Comparison of ENCODE assay signal across 9 cellular contexts in the genomic region with DNA sequence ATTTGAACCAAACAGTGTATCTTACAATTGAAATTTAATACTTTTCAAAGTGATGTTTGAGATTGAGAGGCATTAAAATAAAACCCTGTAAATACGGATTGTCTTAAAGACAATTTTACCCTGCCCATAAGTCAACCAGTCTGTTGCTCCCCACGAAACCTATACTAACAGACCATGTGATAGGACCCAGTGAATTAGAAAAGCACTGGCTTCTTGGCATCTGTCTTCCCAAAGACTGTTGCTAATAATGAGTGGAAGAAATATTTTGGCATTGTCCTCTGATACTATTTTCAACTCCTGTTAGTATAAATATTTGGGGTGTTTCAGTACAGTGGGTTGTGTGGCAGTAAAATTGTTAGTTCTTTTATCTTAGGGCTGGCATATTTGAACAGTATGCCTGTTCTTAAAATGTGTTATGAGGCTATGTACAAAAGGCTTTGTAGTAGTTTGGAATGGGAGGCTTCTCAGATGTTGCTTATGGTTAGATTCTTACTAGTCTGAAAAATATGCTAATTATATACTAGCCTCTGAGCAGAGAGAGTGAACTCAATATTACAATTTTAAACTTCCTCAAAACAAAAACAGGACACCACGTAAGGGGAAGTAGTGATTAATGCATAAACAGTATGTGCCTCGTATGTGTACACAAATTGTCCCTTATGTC.
DNase-seq lines count a peak whose midpoint lies in the region; ATAC-seq, FAIRE-seq and TF ChIP-seq lines count a peak whose summit lies in the region.
"Had no signal": no experiment of that assay in that cellular context is flagged by ENCODE, and none has a peak within 500 bp of the region (broad histone marks: within the 10 kb centered on the region; RNA-seq: fewer than 3 reads in every experiment).

No MANE protein-coding gene starts in this region.

- H3K27ac ChIP-seq in right atrium auricular region (no peak overlapping the region), endodermal cell (ENCODE audit: low read depth, low read length) (peak overlapping the region; percentile 77)

- ATAC-seq in Right ventricle myocardium inferior: peak; percentile 20
- peak; percentile 56 for ATAC-seq in HG03139 (IDR thresholded peaks at IDR 0.05; ENCODE audit: unreplicated experiment)

- intact Hi-C loops in Right ventricle myocardium inferior (cut with DNase I): no loop called here

- H3K36me3 ChIP-seq in right atrium auricular region: no peaks in the 10 kb centered on the region
- no peaks in the 10 kb centered on the region for H3K36me3 ChIP-seq in endodermal cell (ENCODE audit: control insufficient read depth, insufficient read depth, low read length)

- H3K27me3 ChIP-seq in right atrium auricular region: no peaks in the 10 kb centered on the region
- no peaks in the 10 kb centered on the region for H3K27me3 ChIP-seq in endodermal cell (ENCODE audit: control insufficient read depth, insufficient read depth, low read length, poor library complexity, severe bottlenecking)

- H3K9me3 Mint-ChIP-seq in endodermal cell (no peaks in the 10 kb centered on the region), type B pancreatic cell (peaks cover 5% of the 10 kb centered on the region)

- H3K9me3 ChIP-seq in right atrium auricular region (no peaks in the 10 kb centered on the region), endodermal cell (ENCODE audit: control insufficient read depth, low read length) (no peaks in the 10 kb centered on the region)

- no peak overlapping the region for H3K4me3 ChIP-seq in right atrium auricular region
- no peak overlapping the region for H3K4me3 ChIP-seq in endodermal cell (ENCODE audit: low read length)

- TF ChIP-seq CTCF in right atrium auricular region (IDR thresholded peaks at IDR 0.05) (no peak), endodermal cell (conservative IDR thresholded peaks at IDR 0.05) (no peak), type B pancreatic cell (conservative IDR thresholded peaks at IDR 0.05) (no peak), D721Med (IDR thresholded peaks at IDR 0.05; ENCODE audit: insufficient read depth, missing control alignments) (no peak)

- H3K27me3 Mint-ChIP-seq in endodermal cell (ENCODE audit: insufficient read depth) (no peaks in the 10 kb centered on the region), type B pancreatic cell (no peaks in the 10 kb centered on the region)

- no peak overlapping the region for H3K9ac ChIP-seq in endodermal cell (ENCODE audit: extremely low read depth, low read length, poor library complexity, severe bottlenecking)

- H3K4me3 Mint-ChIP-seq in endodermal cell: no peak overlapping the region
- H3K4me3 Mint-ChIP-seq in type B pancreatic cell: peak overlapping the region; percentile 26

- peaks cover 28% of the 10 kb centered on the region for H3K4me1 Mint-ChIP-seq in endodermal cell
- H3K4me1 Mint-ChIP-seq in type B pancreatic cell (ENCODE audit: unreplicated experiment): peaks cover 38% of the 10 kb centered on the region

- H3K27ac Mint-ChIP-seq in endodermal cell: no peak overlapping the region
- peak overlapping the region; percentile 52 for H3K27ac Mint-ChIP-seq in type B pancreatic cell

- DNase-seq in Right ventricle myocardium inferior (ENCODE audit: missing footprints): no peak
- DNase-seq in right atrium auricular region (ENCODE audit: low spot score): no peak
- no peak for DNase-seq in endodermal cell
- no peak for DNase-seq in type B pancreatic cell (ENCODE audit: extremely low spot score, unreplicated experiment)
- no peak for DNase-seq in D721Med (ENCODE audit: insufficient read length, low spot score)
- no peak for DNase-seq in KG1 (lab: John Stamatoyannopoulos, UW)
- no peak for DNase-seq in T1000 (lab: John Stamatoyannopoulos, UW)

- 71 to 91% methylated on average over 1 to 4 of the region's 4 CpGs for WGBS in endodermal cell (ENCODE audit: insufficient coverage in 1 of 2, insufficient read length in 1 of 2), 2 experiments

- H3K4me1 ChIP-seq in right atrium auricular region: peaks cover 0 to 42% of the 10 kb centered on the region in 2 donors
- peaks cover 15% of the 10 kb centered on the region for H3K4me1 ChIP-seq in endodermal cell (ENCODE audit: control insufficient read depth, insufficient read depth, low read length)

- no peak for FAIRE-seq in D721Med (lab: Jason Lieb, UNC)
- FAIRE-seq: G401.6 had no signal

- H3K36me3 Mint-ChIP-seq in endodermal cell (ENCODE audit: low read depth): no peaks in the 10 kb centered on the region
- peaks cover 16% of the 10 kb centered on the region for H3K36me3 Mint-ChIP-seq in type B pancreatic cell
